Comparison of ENCODE assay signal across 25 cellular contexts in genomic region chr6:107440935-107441334, GRCh38.
"Had no signal": no experiment of that assay in that cellular context is flagged by ENCODE, and none has a peak within 500 bp of the region (broad histone marks: within the 10 kb centered on the region; RNA-seq: fewer than 3 reads in every experiment).

No MANE protein-coding gene starts in this region.

- H3K9me3 Mint-ChIP-seq: dendritic cell treated with granulocyte-macrophage colony-stimulating factor and Interleukin-4, amounts not matched to agents 40 ng/mL and 50 ng/mL, for 4 days had no signal

- DNase-seq: colonic mucosa; cortex of kidney; dermis blood vessel endothelial cell; dorsolateral prefrontal cortex; effector CD4-positive, alpha-beta T cell; effector CD8-positive, alpha-beta T cell; effector memory CD4-positive, alpha-beta T cell; endodermal cell; erythroblast; esophagus squamous epithelium; foreskin fibroblast; foreskin keratinocyte; foreskin melanocyte; gastrocnemius medialis; glutamatergic neuron; head of caudate nucleus; heart left ventricle; heart right ventricle had no signal

- H3K27me3 Mint-ChIP-seq: dendritic cell treated with granulocyte-macrophage colony-stimulating factor and Interleukin-4, amounts not matched to agents 40 ng/mL and 50 ng/mL, for 4 days had no signal

- H3K27ac Mint-ChIP-seq: dendritic cell treated with granulocyte-macrophage colony-stimulating factor and Interleukin-4, amounts not matched to agents 40 ng/mL and 50 ng/mL, for 4 days; endodermal cell had no signal

- ATAC-seq: esophagus mucosa, foreskin keratinocyte, gastrocnemius medialis, gastroesophageal sphincter, heart left ventricle, heart right ventricle had no signal

- H3K4me1 Mint-ChIP-seq: endodermal cell had no signal

- FAIRE-seq: colon, endometrium, endothelial cell of umbilical vein, frontal cortex had no signal

- H3K4me3 Mint-ChIP-seq: dendritic cell treated with granulocyte-macrophage colony-stimulating factor and Interleukin-4, amounts not matched to agents 40 ng/mL and 50 ng/mL, for 4 days; endodermal cell had no signal
